ENCODE assay signal across 11 cellular contexts in genomic region chr12:3207858-3208257, GRCh38.
A peak's percentile ranks its signal among the peaks of the same experiment; 100 is the strongest.
DNase-seq lines count a peak whose midpoint lies in the region; ATAC-seq and TF ChIP-seq lines count a peak whose summit lies in the region.
"Had no signal": no experiment of that assay in that cellular context is flagged by ENCODE, and none has a peak within 500 bp of the region (broad histone marks: within the 10 kb centered on the region; RNA-seq: fewer than 3 reads in every experiment).

No MANE protein-coding gene starts in this region.

- H3K27me3 Mint-ChIP-seq in MCF 10A (ENCODE audit: insufficient read depth, unreplicated experiment) (no peaks in the 10 kb centered on the region), type B pancreatic cell (peaks cover 19% of the 10 kb centered on the region)

- H3K4me3 Mint-ChIP-seq in MCF 10A (ENCODE audit: unreplicated experiment), result no peak overlapping the region
- no peak overlapping the region for H3K4me3 Mint-ChIP-seq in type B pancreatic cell
- H3K4me3 Mint-ChIP-seq: CD8-positive, alpha-beta T cell had no signal

- H3K4me3 ChIP-seq in breast epithelium (no peak overlapping the region), OCI-LY7 (ENCODE audit: low read depth, low read length, poor library complexity, severe bottlenecking) (no peak overlapping the region)

- TF ChIP-seq CTCF in MCF 10A (IDR thresholded peaks at IDR 0.05; ENCODE audit: unreplicated experiment) (peak; percentile 22), breast epithelium (IDR thresholded peaks at IDR 0.05) (no peak), OCI-LY7 (conservative IDR thresholded peaks at IDR 0.05; ENCODE audit: low read length) (peak; percentile 74), foreskin keratinocyte (conservative IDR thresholded peaks at IDR 0.05) (peak; percentile 53), type B pancreatic cell (conservative IDR thresholded peaks at IDR 0.05) (no peak)

- intact Hi-C loops in MCF 10A (cut with micrococcal nuclease) (no loop called here), breast epithelium (cut with DNase I; ENCODE audit: low total_unique reads) (no loop called here), OCI-LY7 (cut with micrococcal nuclease; ENCODE audit: unreplicated experiment) (loop anchor here (1.0 kb wide), 1 partner anchor 67 kb away; no protein-coding TSS in a partner anchor)

- H3K4me1 Mint-ChIP-seq in MCF 10A (ENCODE audit: insufficient read depth, unreplicated experiment) (peaks cover 9% of the 10 kb centered on the region), type B pancreatic cell (ENCODE audit: unreplicated experiment) (peaks cover 30% of the 10 kb centered on the region)

- H3K27ac Mint-ChIP-seq in MCF 10A (ENCODE audit: low read depth, unreplicated experiment), result no peak overlapping the region
- peak overlapping the region; percentile 53 for H3K27ac Mint-ChIP-seq in type B pancreatic cell
- H3K27ac Mint-ChIP-seq: CD8-positive, alpha-beta T cell had no signal

- POLR2A ChIA-PET in MCF 10A (lab: Yijun Ruan, JAX) (no interaction called here), OCI-LY7 (lab: Charles Lee) (no interaction called here)

- no peaks in the 10 kb centered on the region for H3K27me3 ChIP-seq in breast epithelium
- H3K27me3 ChIP-seq in foreskin keratinocyte, result no peaks in the 10 kb centered on the region

- H3K9me2 ChIP-seq in OCI-LY7 (ENCODE audit: insufficient read depth, low read length), result no peaks in the 10 kb centered on the region

- H3K36me3 ChIP-seq in breast epithelium (no peaks in the 10 kb centered on the region), OCI-LY7 (ENCODE audit: insufficient read depth, low read length) (no peaks in the 10 kb centered on the region)

- peaks cover 0 to 3% of the 10 kb centered on the region in 2 donors for H3K4me1 ChIP-seq in breast epithelium
- H3K4me1 ChIP-seq in OCI-LY7 (ENCODE audit: insufficient read depth, low read length, poor library complexity, severe bottlenecking), result no peaks in the 10 kb centered on the region
- peaks cover 12% of the 10 kb centered on the region for H3K4me1 ChIP-seq in foreskin keratinocyte

- H4K20me1 ChIP-seq in OCI-LY7 (ENCODE audit: insufficient read depth, low read length), result no peaks in the 10 kb centered on the region

- DNase-seq in MCF 10A (ENCODE audit: unreplicated experiment), result peak; percentile 31
- DNase-seq in breast epithelium (ENCODE audit: low spot score in 2 of 2), result no peak
- DNase-seq in OCI-LY7 (ENCODE audit: low spot score), result no peak
- DNase-seq in foreskin keratinocyte, result no peak
- no peak for DNase-seq in type B pancreatic cell (ENCODE audit: extremely low spot score, unreplicated experiment)
- no peak for DNase-seq in islet precursor cell
- DNase-seq in T-helper 1 cell, result no peak
- DNase-seq: CD8-positive, alpha-beta T cell; NCI-H1092; SHP77 treated with DMSO at 0.1 percent for 48 hours had no signal

- CTCF ChIA-PET in MCF 10A (lab: Yijun Ruan, JAX) (interaction anchor here (0.5 to 2.9 kb wide), 10 partner anchors 10 to 437 kb away, joined by 3 to 18 read pairs (median 3); no protein-coding TSS in a partner anchor), OCI-LY7 (lab: Charles Lee; ENCODE audit: unreplicated experiment) (interaction anchor here (0.6 to 2.5 kb wide), 2 partner anchors 40 to 67 kb away, joined by 3 to 7 read pairs; no protein-coding TSS in a partner anchor)

- H3K27ac ChIP-seq in breast epithelium (no peak overlapping the region), OCI-LY7 (ENCODE audit: low read depth, low read length, poor library complexity, severe bottlenecking) (no peak overlapping the region), foreskin keratinocyte (no peak overlapping the region)

- no peaks in the 10 kb centered on the region for H3K79me2 ChIP-seq in OCI-LY7 (ENCODE audit: insufficient read depth, low read depth, low read length)

- TF ChIP-seq POLR2A in breast epithelium (IDR thresholded peaks at IDR 0.05), result no peak

- ATAC-seq in foreskin keratinocyte (no peak), HG03432 (IDR thresholded peaks at IDR 0.05; ENCODE audit: unreplicated experiment) (no peak)
- ATAC-seq: CD8-positive, alpha-beta T cell had no signal

- no peaks in the 10 kb centered on the region for H3K9me3 ChIP-seq in breast epithelium
- H3K9me3 ChIP-seq in OCI-LY7 (ENCODE audit: low read length), result no peaks in the 10 kb centered on the region

- no peak overlapping the region for H3K4me2 ChIP-seq in OCI-LY7 (ENCODE audit: low read length)

- H3K36me3 Mint-ChIP-seq in MCF 10A (ENCODE audit: insufficient read depth, unreplicated experiment), result peaks cover 6% of the 10 kb centered on the region
- H3K36me3 Mint-ChIP-seq in type B pancreatic cell, result peaks cover 12% of the 10 kb centered on the region
- H3K36me3 Mint-ChIP-seq: CD8-positive, alpha-beta T cell had no signal

- no TSS peak for BruUV-seq in MCF 10A (replicated peaks; lab: Mats Ljungman, UMichigan)
- no TSS peak for BruUV-seq in OCI-LY7 (replicated peaks; lab: Mats Ljungman, UMichigan)

- H2AFZ ChIP-seq in OCI-LY7 (ENCODE audit: low read length), result no peak overlapping the region

- H3K9me3 Mint-ChIP-seq in MCF 10A (ENCODE audit: unreplicated experiment) (no peaks in the 10 kb centered on the region), type B pancreatic cell (no peaks in the 10 kb centered on the region)
- H3K9me3 Mint-ChIP-seq: CD8-positive, alpha-beta T cell had no signal

Comparison
In these comparisons a context has a peak if more than half of its experiments do, and no peak if none do; other contexts are left out.
1. CTCF ChIP-seq: peak in MCF 10A (single experiment), OCI-LY7 (single experiment) and foreskin keratinocyte (single experiment); none in breast epithelium (0 of 3) and type B pancreatic cell (single experiment).